1 cellular context compared by ENCODE assay signal in the genomic region with DNA sequence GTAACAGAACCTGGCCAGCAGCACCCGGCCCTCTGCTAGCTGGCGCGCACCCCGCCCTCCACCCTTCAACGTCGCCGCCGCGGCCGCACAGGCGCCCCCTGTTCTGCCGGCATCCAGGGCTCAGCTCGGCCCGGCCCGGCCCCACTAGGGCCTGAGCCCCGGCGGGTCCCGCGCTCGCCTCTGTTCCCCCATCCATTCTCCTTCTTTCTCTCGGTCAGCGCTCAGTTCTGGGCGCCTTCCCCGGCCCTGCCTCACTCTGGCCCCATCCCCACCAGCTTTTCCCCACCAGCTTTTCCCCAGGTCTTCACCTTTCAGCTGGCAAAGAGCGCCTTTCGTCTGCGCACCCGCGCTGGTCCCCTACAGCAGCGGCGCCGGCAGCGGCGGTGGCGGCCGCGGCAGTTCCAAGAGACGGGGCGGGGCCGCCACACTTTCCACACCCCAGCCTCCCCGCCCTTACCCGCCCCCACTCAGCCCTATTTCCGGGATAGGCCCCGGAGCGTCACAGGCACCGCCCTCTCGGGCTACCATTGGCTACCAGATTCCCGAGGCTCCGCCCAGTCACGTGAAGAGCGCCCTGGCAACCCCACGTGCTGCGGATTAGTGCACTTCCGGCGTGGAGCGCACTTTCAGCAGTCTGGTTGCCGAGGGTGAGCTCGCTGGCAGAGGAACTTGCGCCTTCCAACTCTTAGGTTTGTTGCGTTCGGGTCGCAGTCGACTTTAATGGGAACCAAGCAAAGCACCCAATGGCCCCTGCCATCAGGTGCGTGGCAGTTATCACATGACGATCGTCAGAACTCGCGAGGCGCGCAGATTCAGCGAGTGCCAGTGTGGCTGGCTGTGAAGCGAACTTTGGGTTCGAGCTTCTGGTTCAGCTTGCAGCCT.
TF ChIP-seq lines count a peak whose summit lies in the region.

Gene EIF5A2 (minus strand): TSS at position 403 of the 882 bp plus-strand sequence. CDS start 831 bp downstream, outside the sequence.

TF ChIP-seq in K562, 482 proteins besides CTCF, POLR2A, EP300 and RAD21 (continued from another document and continues in another):
- TF ChIP-seq PREB (CRISPR knock-in tag; IDR thresholded peaks at IDR 0.05) (no peak), ZBTB40 (IDR thresholded peaks at IDR 0.05) (peak; percentile 71), ZBTB40 (CRISPR knock-in tag; IDR thresholded peaks at IDR 0.05) (no peak), ZNF280B (CRISPR knock-in tag; IDR thresholded peaks at IDR 0.05) (no peak), CREM (IDR thresholded peaks at IDR 0.05; ENCODE audit: low read depth) (peak; percentile 61), CCAR2 (IDR thresholded peaks at IDR 0.05; ENCODE audit: low read depth, low read length) (no peak), ARID4B (CRISPR knock-in tag; IDR thresholded peaks at IDR 0.05) (peak; percentile 71; the same call in 1 of the 2 replicates), SNRNP70 (optimal IDR thresholded peaks at IDR 0.05; ENCODE audit: low read depth, low read length) (no peak), ZBTB1 (CRISPR knock-in tag; IDR thresholded peaks at IDR 0.05; ENCODE audit: borderline replicate concordance, low read depth) (no peak), KLF13 (tag; IDR thresholded peaks at IDR 0.05; ENCODE audit: borderline replicate concordance, low read depth) (no peak), TSHZ1 (CRISPR knock-in tag; IDR thresholded peaks at IDR 0.05) (no peak), ZNF143 (CRISPR knock-in tag; IDR thresholded peaks at IDR 0.05) (0 out of 2 replicates have a peak, but pooled peaks have one; percentile 31), SMC3 (conservative IDR thresholded peaks at IDR 0.05; ENCODE audit: insufficient read depth, low read depth, low read length) (no peak), SOX6 (IDR thresholded peaks at IDR 0.05) (peak; percentile 54; the same call in 1 of the 2 replicates), DPF2 (IDR thresholded peaks at IDR 0.05) (peak; percentile 31; the same call in 1 of the 2 replicates), POLR2AphosphoS2 (IDR thresholded peaks at IDR 0.05; ENCODE audit: low read length) (no peak), ELF2 (CRISPR knock-in tag; IDR thresholded peaks at IDR 0.05) (peak; percentile 71; the same call in 1 of the 2 replicates)
- TF ChIP-seq, protein P1, sequence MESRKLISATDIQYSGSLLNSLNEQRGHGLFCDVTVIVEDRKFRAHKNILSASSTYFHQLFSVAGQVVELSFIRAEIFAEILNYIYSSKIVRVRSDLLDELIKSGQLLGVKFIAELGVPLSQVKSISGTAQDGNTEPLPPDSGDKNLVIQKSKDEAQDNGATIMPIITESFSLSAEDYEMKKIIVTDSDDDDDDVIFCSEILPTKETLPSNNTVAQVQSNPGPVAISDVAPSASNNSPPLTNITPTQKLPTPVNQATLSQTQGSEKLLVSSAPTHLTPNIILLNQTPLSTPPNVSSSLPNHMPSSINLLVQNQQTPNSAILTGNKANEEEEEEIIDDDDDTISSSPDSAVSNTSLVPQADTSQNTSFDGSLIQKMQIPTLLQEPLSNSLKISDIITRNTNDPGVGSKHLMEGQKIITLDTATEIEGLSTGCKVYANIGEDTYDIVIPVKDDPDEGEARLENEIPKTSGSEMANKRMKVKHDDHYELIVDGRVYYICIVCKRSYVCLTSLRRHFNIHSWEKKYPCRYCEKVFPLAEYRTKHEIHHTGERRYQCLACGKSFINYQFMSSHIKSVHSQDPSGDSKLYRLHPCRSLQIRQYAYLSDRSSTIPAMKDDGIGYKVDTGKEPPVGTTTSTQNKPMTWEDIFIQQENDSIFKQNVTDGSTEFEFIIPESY (CRISPR knock-in tag; IDR thresholded peaks at IDR 0.05), result peak; percentile 99
- TF ChIP-seq, protein P2, sequence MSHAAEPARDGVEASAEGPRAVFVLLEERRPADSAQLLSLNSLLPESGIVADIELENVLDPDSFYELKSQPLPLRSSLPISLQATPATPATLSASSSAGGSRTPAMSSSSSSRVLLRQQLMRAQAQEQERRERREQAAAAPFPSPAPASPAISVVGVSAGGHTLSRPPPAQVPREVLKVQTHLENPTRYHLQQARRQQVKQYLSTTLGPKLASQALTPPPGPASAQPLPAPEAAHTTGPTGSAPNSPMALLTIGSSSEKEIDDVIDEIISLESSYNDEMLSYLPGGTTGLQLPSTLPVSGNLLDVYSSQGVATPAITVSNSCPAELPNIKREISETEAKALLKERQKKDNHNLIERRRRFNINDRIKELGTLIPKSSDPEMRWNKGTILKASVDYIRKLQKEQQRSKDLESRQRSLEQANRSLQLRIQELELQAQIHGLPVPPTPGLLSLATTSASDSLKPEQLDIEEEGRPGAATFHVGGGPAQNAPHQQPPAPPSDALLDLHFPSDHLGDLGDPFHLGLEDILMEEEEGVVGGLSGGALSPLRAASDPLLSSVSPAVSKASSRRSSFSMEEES (CRISPR knock-in tag; IDR thresholded peaks at IDR 0.05), result peak; percentile 73
- TF ChIP-seq, protein P3, sequence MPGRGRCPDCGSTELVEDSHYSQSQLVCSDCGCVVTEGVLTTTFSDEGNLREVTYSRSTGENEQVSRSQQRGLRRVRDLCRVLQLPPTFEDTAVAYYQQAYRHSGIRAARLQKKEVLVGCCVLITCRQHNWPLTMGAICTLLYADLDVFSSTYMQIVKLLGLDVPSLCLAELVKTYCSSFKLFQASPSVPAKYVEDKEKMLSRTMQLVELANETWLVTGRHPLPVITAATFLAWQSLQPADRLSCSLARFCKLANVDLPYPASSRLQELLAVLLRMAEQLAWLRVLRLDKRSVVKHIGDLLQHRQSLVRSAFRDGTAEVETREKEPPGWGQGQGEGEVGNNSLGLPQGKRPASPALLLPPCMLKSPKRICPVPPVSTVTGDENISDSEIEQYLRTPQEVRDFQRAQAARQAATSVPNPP (IDR thresholded peaks at IDR 0.05; ENCODE audit: borderline replicate concordance, insufficient read depth, insufficient read length), result no peak
